Comparison of ENCODE assay signal across 1 cellular context in the genomic region with DNA sequence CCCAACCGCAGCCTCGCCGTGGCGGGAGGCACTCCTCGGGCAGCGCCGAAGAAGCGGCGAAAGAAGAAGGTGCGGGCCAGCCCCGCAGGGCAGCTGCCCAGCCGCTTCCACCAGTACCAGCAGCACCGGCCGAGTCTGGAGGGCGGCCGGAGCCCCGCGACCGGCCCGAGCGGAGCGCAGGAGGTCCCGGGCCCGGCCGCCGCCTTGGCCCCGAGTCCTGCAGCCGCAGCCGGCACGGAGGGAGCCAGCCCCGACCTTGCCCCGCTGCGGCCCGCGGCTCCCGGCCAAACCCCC.
A peak's percentile ranks its signal among the peaks of the same experiment; 100 is the strongest.
TF ChIP-seq lines count a peak whose summit lies in the region.

No MANE protein-coding gene starts in this region.

TF ChIP-seq in HepG2, 621 proteins besides CTCF, POLR2A, EP300 and RAD21 (continues in another document):
- TF ChIP-seq NFIC (IDR thresholded peaks at IDR 0.05; ENCODE audit: low read length): no peak
- TF ChIP-seq, protein P1, sequence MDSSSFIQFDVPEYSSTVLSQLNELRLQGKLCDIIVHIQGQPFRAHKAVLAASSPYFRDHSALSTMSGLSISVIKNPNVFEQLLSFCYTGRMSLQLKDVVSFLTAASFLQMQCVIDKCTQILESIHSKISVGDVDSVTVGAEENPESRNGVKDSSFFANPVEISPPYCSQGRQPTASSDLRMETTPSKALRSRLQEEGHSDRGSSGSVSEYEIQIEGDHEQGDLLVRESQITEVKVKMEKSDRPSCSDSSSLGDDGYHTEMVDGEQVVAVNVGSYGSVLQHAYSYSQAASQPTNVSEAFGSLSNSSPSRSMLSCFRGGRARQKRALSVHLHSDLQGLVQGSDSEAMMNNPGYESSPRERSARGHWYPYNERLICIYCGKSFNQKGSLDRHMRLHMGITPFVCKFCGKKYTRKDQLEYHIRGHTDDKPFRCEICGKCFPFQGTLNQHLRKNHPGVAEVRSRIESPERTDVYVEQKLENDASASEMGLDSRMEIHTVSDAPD (CRISPR knock-in tag; IDR thresholded peaks at IDR 0.05): no peak
- TF ChIP-seq CAMTA2 (CRISPR knock-in tag; IDR thresholded peaks at IDR 0.05; ENCODE audit: borderline replicate concordance): no peak
- peak; percentile 88 for TF ChIP-seq RBFOX2 (IDR thresholded peaks at IDR 0.05; ENCODE audit: low read depth, low read length)
- TF ChIP-seq ZNF550 (CRISPR knock-in tag; IDR thresholded peaks at IDR 0.05; ENCODE audit: borderline replicate concordance): no peak
- peak; percentile 19; the same call in 1 of the 2 replicates for TF ChIP-seq NAIF1 (CRISPR knock-in tag; IDR thresholded peaks at IDR 0.05; ENCODE audit: borderline replicate concordance)
- TF ChIP-seq ZNF709 (CRISPR knock-in tag; IDR thresholded peaks at IDR 0.05): peak; percentile 49; the same call in 1 of the 2 replicates
- no peak for TF ChIP-seq GPBP1L1 (CRISPR knock-in tag; IDR thresholded peaks at IDR 0.05)
- TF ChIP-seq LBX2 (CRISPR knock-in tag; IDR thresholded peaks at IDR 0.05; ENCODE audit: borderline replicate concordance): 0 out of 2 replicates have a peak, but pooled peaks have one; percentile 33
- TF ChIP-seq ZNF564 (CRISPR knock-in tag; IDR thresholded peaks at IDR 0.05): 0 out of 2 replicates have a peak, but pooled peaks have one; percentile 11
- peak; percentile 60; the same call in 1 of the 2 replicates for TF ChIP-seq UBTF (CRISPR knock-in tag; IDR thresholded peaks at IDR 0.05)
- TF ChIP-seq POGK (CRISPR knock-in tag; conservative IDR thresholded peaks at IDR 0.05): no peak
- no peak for TF ChIP-seq ZMYM4 (CRISPR knock-in tag; IDR thresholded peaks at IDR 0.05)
- TF ChIP-seq SATB2 (CRISPR knock-in tag; IDR thresholded peaks at IDR 0.05): peak; percentile 30; the same call in 1 of the 2 replicates
- no peak for TF ChIP-seq KLF9 (CRISPR knock-in tag; IDR thresholded peaks at IDR 0.05; ENCODE audit: low read depth)
- TF ChIP-seq ZNF563 (CRISPR knock-in tag; IDR thresholded peaks at IDR 0.05): peak; percentile 29; the same call in 1 of the 2 replicates
- peak; percentile 90 for TF ChIP-seq HES4 (CRISPR knock-in tag; IDR thresholded peaks at IDR 0.05; ENCODE audit: borderline replicate concordance)
- TF ChIP-seq SMAD1 (CRISPR knock-in tag; IDR thresholded peaks at IDR 0.05; ENCODE audit: borderline replicate concordance, low read depth): 0 out of 2 replicates have a peak, but pooled peaks have one; percentile 15
- TF ChIP-seq ZNF772 (CRISPR knock-in tag; IDR thresholded peaks at IDR 0.05): no peak
- TF ChIP-seq, protein P2, sequence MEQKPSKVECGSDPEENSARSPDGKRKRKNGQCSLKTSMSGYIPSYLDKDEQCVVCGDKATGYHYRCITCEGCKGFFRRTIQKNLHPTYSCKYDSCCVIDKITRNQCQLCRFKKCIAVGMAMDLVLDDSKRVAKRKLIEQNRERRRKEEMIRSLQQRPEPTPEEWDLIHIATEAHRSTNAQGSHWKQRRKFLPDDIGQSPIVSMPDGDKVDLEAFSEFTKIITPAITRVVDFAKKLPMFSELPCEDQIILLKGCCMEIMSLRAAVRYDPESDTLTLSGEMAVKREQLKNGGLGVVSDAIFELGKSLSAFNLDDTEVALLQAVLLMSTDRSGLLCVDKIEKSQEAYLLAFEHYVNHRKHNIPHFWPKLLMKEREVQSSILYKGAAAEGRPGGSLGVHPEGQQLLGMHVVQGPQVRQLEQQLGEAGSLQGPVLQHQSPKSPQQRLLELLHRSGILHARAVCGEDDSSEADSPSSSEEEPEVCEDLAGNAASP (CRISPR knock-in tag; IDR thresholded peaks at IDR 0.05; ENCODE audit: borderline replicate concordance): no peak
- no peak for TF ChIP-seq SPEN (CRISPR knock-in tag; IDR thresholded peaks at IDR 0.05; ENCODE audit: low read depth)
- 0 out of 2 replicates have a peak, but pooled peaks have one; percentile 66 for TF ChIP-seq ZNF446 (CRISPR knock-in tag; IDR thresholded peaks at IDR 0.05)
- no peak for TF ChIP-seq ZNF318 (CRISPR knock-in tag; IDR thresholded peaks at IDR 0.05)
- 0 out of 2 replicates have a peak, but pooled peaks have one; percentile 8 for TF ChIP-seq IRX3 (CRISPR knock-in tag; IDR thresholded peaks at IDR 0.05; ENCODE audit: borderline replicate concordance, low read depth)
- TF ChIP-seq ZNF703 (CRISPR knock-in tag; IDR thresholded peaks at IDR 0.05; ENCODE audit: borderline replicate concordance): 0 out of 2 replicates have a peak, but pooled peaks have one; percentile 33
- no peak for TF ChIP-seq GRHL1 (CRISPR knock-in tag; conservative IDR thresholded peaks at IDR 0.05)
- TF ChIP-seq AGO2 (optimal IDR thresholded peaks at IDR 0.05; ENCODE audit: low read depth, low read length): peak; percentile 85
- TF ChIP-seq YEATS4 (CRISPR knock-in tag; IDR thresholded peaks at IDR 0.05; ENCODE audit: borderline replicate concordance): no peak
- 0 out of 2 replicates have a peak, but pooled peaks have one; percentile 8 for TF ChIP-seq ZMYM3 (CRISPR knock-in tag; IDR thresholded peaks at IDR 0.05)
- 0 out of 2 replicates have a peak, but pooled peaks have one; percentile 5 for TF ChIP-seq TMF1 (CRISPR knock-in tag; IDR thresholded peaks at IDR 0.05; ENCODE audit: low read depth)
- TF ChIP-seq ELF4 (CRISPR knock-in tag; IDR thresholded peaks at IDR 0.05; ENCODE audit: borderline replicate concordance): no peak
- TF ChIP-seq THAP7 (CRISPR knock-in tag; IDR thresholded peaks at IDR 0.05): no peak
- TF ChIP-seq, protein P3, sequence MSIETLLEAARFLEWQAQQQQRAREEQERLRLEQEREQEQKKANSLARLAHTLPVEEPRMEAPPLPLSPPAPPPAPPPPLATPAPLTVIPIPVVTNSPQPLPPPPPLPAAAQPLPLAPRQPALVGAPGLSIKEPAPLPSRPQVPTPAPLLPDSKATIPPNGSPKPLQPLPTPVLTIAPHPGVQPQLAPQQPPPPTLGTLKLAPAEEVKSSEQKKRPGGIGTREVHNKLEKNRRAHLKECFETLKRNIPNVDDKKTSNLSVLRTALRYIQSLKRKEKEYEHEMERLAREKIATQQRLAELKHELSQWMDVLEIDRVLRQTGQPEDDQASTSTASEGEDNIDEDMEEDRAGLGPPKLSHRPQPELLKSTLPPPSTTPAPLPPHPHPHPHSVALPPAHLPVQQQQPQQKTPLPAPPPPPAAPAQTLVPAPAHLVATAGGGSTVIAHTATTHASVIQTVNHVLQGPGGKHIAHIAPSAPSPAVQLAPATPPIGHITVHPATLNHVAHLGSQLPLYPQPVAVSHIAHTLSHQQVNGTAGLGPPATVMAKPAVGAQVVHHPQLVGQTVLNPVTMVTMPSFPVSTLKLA (IDR thresholded peaks at IDR 0.05): no peak
